Comparison of ENCODE assay signal across 9 cellular contexts in genomic region chr15:98658831-98659699, GRCh38. TPM values are rescaled to one million over a fixed set of nuclear protein-coding genes. Genes with fewer than 3 reads are reported as not detected.
DNase-seq lines count a peak whose midpoint lies in the region; ATAC-seq and TF ChIP-seq lines count a peak whose summit lies in the region.
"Had no signal": no experiment of that assay in that cellular context is flagged by ENCODE, and none has a peak within 500 bp of the region (broad histone marks: within the 10 kb centered on the region; RNA-seq: fewer than 3 reads in every experiment).

No MANE protein-coding gene starts in this region.

- H3K4me1 ChIP-seq in liver (ENCODE audit: control insufficient read depth in 4 of 4, insufficient read depth in 4 of 4, low read length in 3 of 4) (no peaks in the 10 kb centered on the region), uterus (peaks cover 6 to 10% of the 10 kb centered on the region in 2 donors)

- no peak overlapping the region for H3K27ac Mint-ChIP-seq in activated CD4-positive, alpha-beta T cell treated with anti-CD3 and anti-CD28 coated beads for 36 hours
- H3K27ac Mint-ChIP-seq: stimulated activated naive CD8-positive, alpha-beta T cell treated with anti-CD3 and anti-CD28 coated beads, Interleukin-15, Interleukin-2, amounts not matched to agents 100 ng/mL and 50 ng/mL, for 24 hours had no signal

- TF ChIP-seq RAD21 in liver (IDR thresholded peaks at IDR 0.05): peak; percentile 83 to 90

- H3K9me3 ChIP-seq in liver (ENCODE audit: control insufficient read depth in 4 of 4, low read length in 3 of 4): no peaks in the 10 kb centered on the region
- no peaks in the 10 kb centered on the region for H3K9me3 ChIP-seq in uterus

- ATAC-seq in activated CD4-positive, alpha-beta T cell treated with anti-CD3 and anti-CD28 coated beads for 36 hours: peak; percentile 81
- peak; percentile 88 for ATAC-seq in GM19463 (IDR thresholded peaks at IDR 0.05; ENCODE audit: unreplicated experiment)
- peak; percentile 85 for ATAC-seq in HG03457 (IDR thresholded peaks at IDR 0.05; ENCODE audit: unreplicated experiment)

- H3K27ac ChIP-seq in liver (ENCODE audit: low read depth in 1 of 2, low read length in 2 of 2): no peak overlapping the region
- H3K27ac ChIP-seq in uterus: peak overlapping the region in 1 of 2 donors; percentile 2

- POLR2A ChIA-PET in activated CD4-positive, alpha-beta T cell treated with anti-CD3 and anti-CD28 coated beads for 36 hours (lab: Charles Lee): no interaction called here

- intact Hi-C loops in activated CD4-positive, alpha-beta T cell treated with anti-CD3 and anti-CD28 coated beads for 36 hours (cut with DNase I, micrococcal nuclease): loop anchor here (1.0 to 10.0 kb wide), 3 partner anchors 140 to 416 kb away; no protein-coding TSS in a partner anchor
- intact Hi-C loops in uterus (cut with DNase I; ENCODE audit: low total_unique reads): loop anchor here (5.0 kb wide), 1 partner anchor 142 kb away; no protein-coding TSS in a partner anchor

- H3K36me3 Mint-ChIP-seq in activated CD4-positive, alpha-beta T cell treated with anti-CD3 and anti-CD28 coated beads for 36 hours (ENCODE audit: low read depth): no peaks in the 10 kb centered on the region

- DNase-seq in activated CD4-positive, alpha-beta T cell treated with anti-CD3 and anti-CD28 coated beads for 36 hours: peak; percentile 40
- DNase-seq in activated CD4-positive, alpha-beta T cell treated with anti-CD3 and anti-CD28 coated beads, Interleukin-2, amount 50 U/mL, for 48 hours: no peak
- DNase-seq in OCI-M1 (lab: John Stamatoyannopoulos, UW) (peak; percentile 60), uterus (peak; percentile 37 to 58)
- DNase-seq in central memory CD4-positive, alpha-beta T cell: peak; percentile 27

- CTCF ChIA-PET in activated CD4-positive, alpha-beta T cell treated with anti-CD3 and anti-CD28 coated beads for 36 hours (lab: Charles Lee): interaction anchor here (0.6 to 3.9 kb wide), 26 partner anchors 10 to 535 kb away, joined by 3 to 39 read pairs (median 4); partner anchors contain the start of gene IGF1R

- H3K27me3 ChIP-seq in liver (ENCODE audit: control insufficient read depth in 4 of 4, insufficient read depth in 4 of 4, low read length in 3 of 4): peaks cover 0 to 17% (median 1%) of the 10 kb centered on the region in 4 donors
- H3K27me3 ChIP-seq in uterus: no peaks in the 10 kb centered on the region

- no peak overlapping the region for H3K4me3 ChIP-seq in liver (ENCODE audit: low read depth in 1 of 3, low read length in 3 of 3)
- no peak overlapping the region for H3K4me3 ChIP-seq in uterus

- TF ChIP-seq POLR2A in uterus (IDR thresholded peaks at IDR 0.05): no peak

- H3K4me1 Mint-ChIP-seq in activated CD4-positive, alpha-beta T cell treated with anti-CD3 and anti-CD28 coated beads for 36 hours: peaks cover 41% of the 10 kb centered on the region

- H3K4me3 Mint-ChIP-seq in activated CD4-positive, alpha-beta T cell treated with anti-CD3 and anti-CD28 coated beads for 36 hours: no peak overlapping the region
- H3K4me3 Mint-ChIP-seq: stimulated activated naive CD8-positive, alpha-beta T cell treated with anti-CD3 and anti-CD28 coated beads, Interleukin-15, Interleukin-2, amounts not matched to agents 100 ng/mL and 50 ng/mL, for 24 hours had no signal

- H3K27me3 Mint-ChIP-seq in activated CD4-positive, alpha-beta T cell treated with anti-CD3 and anti-CD28 coated beads for 36 hours: no peaks in the 10 kb centered on the region
- H3K27me3 Mint-ChIP-seq: stimulated activated naive CD8-positive, alpha-beta T cell treated with anti-CD3 and anti-CD28 coated beads, Interleukin-15, Interleukin-2, amounts not matched to agents 100 ng/mL and 50 ng/mL, for 24 hours had no signal

- no peaks in the 10 kb centered on the region for H3K36me3 ChIP-seq in liver (ENCODE audit: control insufficient read depth in 4 of 4, insufficient read depth in 3 of 4, low read depth in 1 of 4, low read length in 3 of 4)
- H3K36me3 ChIP-seq in uterus: no peaks in the 10 kb centered on the region

- TF ChIP-seq CTCF in liver (IDR thresholded peaks at IDR 0.05; ENCODE audit: low read depth, low read length, missing input control) (peak; percentile 85), uterus (IDR thresholded peaks at IDR 0.05) (peak; percentile 67 to 79 (median 74))

- H3K9me3 Mint-ChIP-seq in activated CD4-positive, alpha-beta T cell treated with anti-CD3 and anti-CD28 coated beads for 36 hours (ENCODE audit: low read depth): no peaks in the 10 kb centered on the region
- H3K9me3 Mint-ChIP-seq: stimulated activated naive CD8-positive, alpha-beta T cell treated with anti-CD3 and anti-CD28 coated beads, Interleukin-15, Interleukin-2, amounts not matched to agents 100 ng/mL and 50 ng/mL, for 24 hours had no signal

- 35% methylated on average over 7 of the region's 7 CpGs for WGBS in liver

- no peak overlapping the region for H3K9ac ChIP-seq in liver (ENCODE audit: low read depth in 1 of 2, low read length in 2 of 2)

TF ChIP-seq in liver, 16 proteins besides CTCF, POLR2A, EP300 and RAD21:
- TF ChIP-seq RXRA (IDR thresholded peaks at IDR 0.05) (no peak), HNF4A (conservative IDR thresholded peaks at IDR 0.05) (peak; percentile 73 to 76), HNF4G (IDR thresholded peaks at IDR 0.05) (peak; percentile 56)

RNA-seq across cellular contexts. Expression of gene IGF1R, which starts 10.7 kb away (rescaled TPM):
- total RNA-seq in activated CD4-positive, alpha-beta T cell treated with anti-CD3 and anti-CD28 coated beads for 36 hours: 10 to 100 TPM; 26.3 to 43.7 TPM
- total RNA-seq in liver (10 to 100 TPM in 1 of 2 donors, 1 to 10 TPM in 1; 5.7 to 10.3 TPM), uterus (10 to 100 TPM; 30.0 to 95.2 (median 57.5) TPM)
- polyA plus RNA-seq in liver: under 1 TPM; 0.69 to 0.71 TPM

Comparison
In these comparisons a context has a peak if more than half of its experiments do, and no peak if none do; other contexts are left out.
1. DNase-seq: peak in activated CD4-positive, alpha-beta T cell treated with anti-CD3 and anti-CD28 coated beads for 36 hours (single experiment), OCI-M1 (single experiment), central memory CD4-positive, alpha-beta T cell (single experiment) and uterus (2 of 2); none in activated CD4-positive, alpha-beta T cell treated with anti-CD3 and anti-CD28 coated beads, Interleukin-2, amount 50 U/mL, for 48 hours (0 of 2).
2. Peak in every context shown above with its lines, with median percentiles within 50 percentile points of each other: ATAC-seq.